Comparison of ENCODE assay signal across 8 cellular contexts in genomic region chr4:128565565-128566186, GRCh38.
DNase-seq lines count a peak whose midpoint lies in the region; TF ChIP-seq lines count a peak whose summit lies in the region.
"Had no signal": no experiment of that assay in that cellular context is flagged by ENCODE, and none has a peak within 500 bp of the region (broad histone marks: within the 10 kb centered on the region; RNA-seq: fewer than 3 reads in every experiment).

No MANE protein-coding gene starts in this region.

- peak overlapping the region; percentile 73 for H4K91ac ChIP-seq in trophoblast cell (ENCODE audit: low read depth, low read length)

- in situ Hi-C loops in HAP-1 (cut with MboI; ENCODE audit: low sequenced_read_pairs): loop anchor here (5.0 to 10.0 kb wide), 2 partner anchors 111 to 297 kb away; no protein-coding TSS in a partner anchor

- no peak for TF ChIP-seq POLR2A in Peyer's patch (IDR thresholded peaks at IDR 0.05)

- peaks cover 15% of the 10 kb centered on the region for H3K79me1 ChIP-seq in trophoblast cell (ENCODE audit: low read length)

- H3K4me1 ChIP-seq in HAP-1 (peaks cover under 1% of the 10 kb centered on the region; the same call in 1 of the 2 replicates), Peyer's patch (peaks cover 0 to 11% (median 0%) of the 10 kb centered on the region in 4 donors), trophoblast cell (ENCODE audit: control insufficient read depth in 1 of 2, insufficient read depth in 2 of 2, low read length in 2 of 2) (no peaks in the 10 kb centered on the region)

- H4K8ac ChIP-seq in trophoblast cell (ENCODE audit: low read depth, low read length): no peak overlapping the region

- H3K4me2 ChIP-seq in trophoblast cell (ENCODE audit: low read length): no peak overlapping the region

- H3K14ac ChIP-seq in trophoblast cell (ENCODE audit: low read length): peak overlapping the region; percentile 17

- H3K36me3 ChIP-seq in HAP-1 (replicated peaks): no peaks in the 10 kb centered on the region
- no peaks in the 10 kb centered on the region for H3K36me3 ChIP-seq in Peyer's patch
- H3K36me3 ChIP-seq in trophoblast cell (ENCODE audit: control insufficient read depth in 1 of 2, insufficient read depth in 2 of 2, low read length in 2 of 2): no peaks in the 10 kb centered on the region
- H3K36me3 ChIP-seq: neutrophil had no signal

- H2BK5ac ChIP-seq in trophoblast cell (ENCODE audit: low read depth, low read length, poor library complexity): no peak overlapping the region

- DNase-seq in EL: peak; percentile 45
- DNase-seq in HAP-1 (ENCODE audit: low spot score in 2 of 2): peak; percentile 39 to 76
- DNase-seq in Peyer's patch: peak in 2 of 3 donors; percentile 60 to 64
- peak; percentile 28 for DNase-seq in fibroblast of mammary gland (ENCODE audit: low read depth)
- peak in 1 of 2 donors; percentile 42 for DNase-seq in trophoblast cell
- DNase-seq in HCEC 1CT: no peak
- DNase-seq in NCI-H187 (lab: John Stamatoyannopoulos, UW): no peak

- H3K9ac ChIP-seq in trophoblast cell (ENCODE audit: low read length): no peak overlapping the region

- no peak overlapping the region for H3K18ac ChIP-seq in trophoblast cell (ENCODE audit: low read length)

- peak overlapping the region; percentile 82 for H2AK5ac ChIP-seq in trophoblast cell (ENCODE audit: low read length)

- H3K23ac ChIP-seq in trophoblast cell (ENCODE audit: low read length): no peak overlapping the region

- no peak overlapping the region for H3K4me3 ChIP-seq in HAP-1
- no peak overlapping the region for H3K4me3 ChIP-seq in Peyer's patch
- no peak overlapping the region for H3K4me3 ChIP-seq in fibroblast of mammary gland (ENCODE audit: control insufficient read depth, low read depth, low read length)
- no peak overlapping the region for H3K4me3 ChIP-seq in trophoblast cell (ENCODE audit: low read depth, low read length)

- peak overlapping the region; percentile 30 for H2BK120ac ChIP-seq in trophoblast cell (ENCODE audit: insufficient read depth, low read length, poor library complexity)

- H3K27me3 ChIP-seq in HAP-1 (ENCODE audit: low read depth): no peaks in the 10 kb centered on the region
- H3K27me3 ChIP-seq in Peyer's patch: no peaks in the 10 kb centered on the region
- no peaks in the 10 kb centered on the region for H3K27me3 ChIP-seq in trophoblast cell (ENCODE audit: insufficient read depth, low read length)
- H3K27me3 ChIP-seq: neutrophil had no signal

- TF ChIP-seq CTCF in Peyer's patch (IDR thresholded peaks at IDR 0.05) (peak in 4 of 6 experiments; percentile 32 to 67 (median 60)), fibroblast of mammary gland (conservative IDR thresholded peaks at IDR 0.05; ENCODE audit: control insufficient read depth, insufficient read depth, low read depth, low read length) (peak; percentile 33)

- H2BK12ac ChIP-seq in trophoblast cell (ENCODE audit: low read length): peak overlapping the region; percentile 55

- no peak overlapping the region for H3K4ac ChIP-seq in trophoblast cell (ENCODE audit: low read depth, low read length)

- no peak overlapping the region for H3K27ac ChIP-seq in Peyer's patch
- H3K27ac ChIP-seq in trophoblast cell (ENCODE audit: low read depth, low read length): no peak overlapping the region
- H3K27ac ChIP-seq: neutrophil had no signal

- H3K9me3 ChIP-seq in HAP-1 (no peaks in the 10 kb centered on the region), Peyer's patch (no peaks in the 10 kb centered on the region), trophoblast cell (ENCODE audit: insufficient read depth, low read depth, low read length) (no peaks in the 10 kb centered on the region)
- H3K9me3 ChIP-seq: neutrophil had no signal

- peaks cover 2% of the 10 kb centered on the region for H3K79me2 ChIP-seq in trophoblast cell (ENCODE audit: control insufficient read depth, insufficient read depth, low read length, poor library complexity)

- no peak overlapping the region for H2AFZ ChIP-seq in trophoblast cell (ENCODE audit: insufficient read depth, low read length, poor library complexity)

- no CpG with 5 or more reads among the region's 4 CpGs for WGBS in trophoblast cell (ENCODE audit: extremely low coverage, insufficient coverage, insufficient read length)

- H4K12ac ChIP-seq in trophoblast cell (ENCODE audit: low read depth, low read length): no peak overlapping the region

Comparison
In these comparisons a context has a peak if more than half of its experiments do, and no peak if none do; other contexts are left out.
1. DNase-seq: peak in EL (single experiment), HAP-1 (2 of 2), Peyer's patch (2 of 3) and fibroblast of mammary gland (single experiment); none in HCEC 1CT (single experiment) and NCI-H187 (0 of 2).